8 cellular contexts compared by ENCODE assay signal in genomic region chr6:154276810-154277577, GRCh38.
DNase-seq lines count a peak whose midpoint lies in the region; ATAC-seq and TF ChIP-seq lines count a peak whose summit lies in the region.

No MANE protein-coding gene starts in this region.

- H3K9ac ChIP-seq in neural cell (ENCODE audit: low read length): no peak overlapping the region

- H3F3A ChIP-seq in neural cell (ENCODE audit: insufficient read depth, low read length, poor library complexity, severe bottlenecking): no peaks in the 10 kb centered on the region

- H3K27ac ChIP-seq in RWPE1 (no peak overlapping the region), dorsolateral prefrontal cortex (peak overlapping the region in 1 of 59 donors; percentile 12), neural cell (ENCODE audit: low read length) (no peak overlapping the region)

- intact Hi-C loops in dorsolateral prefrontal cortex (cut with DNase I): loop anchor here (2.0 to 5.0 kb wide), 2 partner anchors 120 kb away; no protein-coding TSS in a partner anchor

- H3K9me2 ChIP-seq in neural cell (ENCODE audit: insufficient read depth, low read length): no peaks in the 10 kb centered on the region

- no peak overlapping the region for H3K4me2 ChIP-seq in neural cell (ENCODE audit: low read length)

- H2AFZ ChIP-seq in neural cell (ENCODE audit: low read depth, low read length): no peak overlapping the region

- no peaks in the 10 kb centered on the region for H3K36me3 ChIP-seq in neural cell (ENCODE audit: insufficient read depth, low read length)

- H3K79me2 ChIP-seq in neural cell (replicated peaks; ENCODE audit: insufficient read depth, low read length): no peaks in the 10 kb centered on the region

- DNase-seq in DMS 273 (lab: John Stamatoyannopoulos, UW; ENCODE audit: unreplicated experiment) (peak; percentile 40), DMS 273 treated with DMSO at 0.1 percent for 48 hours (lab: John Stamatoyannopoulos, UW) (no peak), KG1 (lab: John Stamatoyannopoulos, UW) (peak; percentile 16), RWPE1 (ENCODE audit: low spot score) (peak; percentile 42), dorsolateral prefrontal cortex (no peak), OCI-M2 (lab: John Stamatoyannopoulos, UW; ENCODE audit: unreplicated experiment) (no peak)

- TF ChIP-seq CTCF in RWPE1 (conservative IDR thresholded peaks at IDR 0.05; ENCODE audit: low read depth) (peak; percentile 52), dorsolateral prefrontal cortex (IDR thresholded peaks at IDR 0.05 in 54 of 56, conservative IDR thresholded peaks at IDR 0.05 in 2 of 56; ENCODE audit: low read depth in 1 of 56, partially characterized antibody in 56 of 56) (peak; percentile 44 to 84 (median 68)), neural cell (IDR thresholded peaks at IDR 0.05; ENCODE audit: poor library complexity, severe bottlenecking) (peak; percentile 84)

- POLR2A ChIA-PET in RWPE1 (lab: Yijun Ruan, JAX; ENCODE audit: low non-redundant PET): interaction anchor here (0.5 kb wide), 1 partner anchor 398 kb away, joined by 4 read pairs; no protein-coding TSS in a partner anchor

- no peaks in the 10 kb centered on the region for H3K9me3 ChIP-seq in neural cell (ENCODE audit: low read length)

- H4K20me1 ChIP-seq in neural cell (ENCODE audit: insufficient read depth): no peaks in the 10 kb centered on the region

- TF ChIP-seq EP300 in neural cell (conservative IDR thresholded peaks at IDR 0.05; ENCODE audit: poor library complexity, severe bottlenecking): no peak

- TF ChIP-seq RAD21 in neural cell (conservative IDR thresholded peaks at IDR 0.05): peak; percentile 89

- CTCF ChIA-PET in RWPE1 (lab: Yijun Ruan, JAX): interaction anchor here (0.5 to 1.4 kb wide), 12 partner anchors 10 to 1176 kb away, joined by 3 to 7 read pairs (median 4); no protein-coding TSS in a partner anchor

- H3K4me3 ChIP-seq in dorsolateral prefrontal cortex: peak overlapping the region in 40 of 59 donors; percentile 0 to 47 (median 28)
- no peak overlapping the region for H3K4me3 ChIP-seq in neural cell (ENCODE audit: low read length)

- H3K27me3 ChIP-seq in dorsolateral prefrontal cortex: no peaks in the 10 kb centered on the region
- H3K27me3 ChIP-seq in neural cell (ENCODE audit: insufficient read depth, low read depth, low read length): no peaks in the 10 kb centered on the region

- ATAC-seq in GM21390 (IDR thresholded peaks at IDR 0.05; ENCODE audit: unreplicated experiment): peak; percentile 62

TF ChIP-seq in neural cell, 6 proteins besides CTCF, POLR2A, EP300 and RAD21:
- TF ChIP-seq POLR2AphosphoS5 (IDR thresholded peaks at IDR 0.05) (no peak), SMC3 (conservative IDR thresholded peaks at IDR 0.05; ENCODE audit: poor library complexity) (peak; percentile 94)

Comparison
In these comparisons a context has a peak if more than half of its experiments do, and no peak if none do; other contexts are left out.
1. DNase-seq: peak in DMS 273 (single experiment), KG1 (single experiment) and RWPE1 (single experiment); none in DMS 273 treated with DMSO at 0.1 percent for 48 hours (single experiment), dorsolateral prefrontal cortex (0 of 10) and OCI-M2 (single experiment).
2. Peak in every context shown above with its lines, with median percentiles within 50 percentile points of each other: CTCF ChIP-seq.